ENCODE assay signal across 8 cellular contexts in genomic region chr9:122126340-122127333, GRCh38. TPM values are rescaled to one million over a fixed set of nuclear protein-coding genes. Genes with fewer than 3 reads are reported as not detected.
A peak's percentile ranks its signal among the peaks of the same experiment; 100 is the strongest.
DNase-seq lines count a peak whose midpoint lies in the region; ATAC-seq lines count a peak whose summit lies in the region.

No MANE protein-coding gene starts in this region.

- peaks cover 7% of the 10 kb centered on the region for H3K4me1 Mint-ChIP-seq in dendritic cell treated with granulocyte-macrophage colony-stimulating factor and Interleukin-4, amounts not matched to agents 40 ng/mL and 50 ng/mL, for 4 days (ENCODE audit: low read depth)

- peaks cover 60% of the 10 kb centered on the region for H3K27me3 Mint-ChIP-seq in dendritic cell treated with granulocyte-macrophage colony-stimulating factor and Interleukin-4, amounts not matched to agents 40 ng/mL and 50 ng/mL, for 4 days

- ATAC-seq in GM19397 (IDR thresholded peaks at IDR 0.05; ENCODE audit: unreplicated experiment): no peak

- intact Hi-C loops in dendritic cell treated with granulocyte-macrophage colony-stimulating factor and Interleukin-4, amounts not matched to agents 40 ng/mL and 50 ng/mL, for 4 days (cut with micrococcal nuclease): no loop called here

- H3K36me3 Mint-ChIP-seq in dendritic cell treated with granulocyte-macrophage colony-stimulating factor and Interleukin-4, amounts not matched to agents 40 ng/mL and 50 ng/mL, for 4 days (ENCODE audit: low read depth): no peaks in the 10 kb centered on the region

- peak; percentile 78 for DNase-seq in AG20443 (ENCODE audit: low spot score)
- peak; percentile 65 for DNase-seq in M059J (ENCODE audit: low read depth)
- DNase-seq in myocyte (ENCODE audit: low read depth): peak; percentile 30
- DNase-seq in NCI-H69 (lab: John Stamatoyannopoulos, UW): no peak
- no peak for DNase-seq in OCI-M1 (lab: John Stamatoyannopoulos, UW)
- no peak for DNase-seq in stimulated activated CD4-positive, alpha-beta T cell treated with anti-CD3 and anti-CD28 coated beads, Interleukin-1b, Interleukin-23, amount 100 ng/mL, for 48 hours

- peak overlapping the region; percentile 60 for H3K4me3 Mint-ChIP-seq in dendritic cell treated with granulocyte-macrophage colony-stimulating factor and Interleukin-4, amounts not matched to agents 40 ng/mL and 50 ng/mL, for 4 days

- no peak overlapping the region for H3K27ac Mint-ChIP-seq in dendritic cell treated with granulocyte-macrophage colony-stimulating factor and Interleukin-4, amounts not matched to agents 40 ng/mL and 50 ng/mL, for 4 days

- no peaks in the 10 kb centered on the region for H3K9me3 Mint-ChIP-seq in dendritic cell treated with granulocyte-macrophage colony-stimulating factor and Interleukin-4, amounts not matched to agents 40 ng/mL and 50 ng/mL, for 4 days

RNA-seq across cellular contexts. Expression of gene NDUFA8, which starts 32.9 kb away (rescaled TPM):
- total RNA-seq in M059J (2014; rRNA removed; shearing (Covaris generic)): 69.3 and 93.4 TPM in 2 replicates
- total RNA-seq in myocyte: 52.9 and 53.5 TPM in 2 replicates
- polyA plus RNA-seq in myocyte (2012): 120 TPM

RNA-seq across cellular contexts. Expression of gene MORN5, which starts 33.1 kb away (rescaled TPM):
- not detected in 2 replicates for total RNA-seq in M059J (2014; rRNA removed; shearing (Covaris generic))
- not detected in 2 replicates for total RNA-seq in myocyte
- polyA plus RNA-seq in myocyte (2012): 0.33 TPM

RNA-seq across cellular contexts. Expression of gene TTLL11, which starts 33.5 kb away (rescaled TPM):
- total RNA-seq in M059J (2014; rRNA removed; shearing (Covaris generic)): 3.9 and 4.7 TPM in 2 replicates
- 12.1 and 13.5 TPM in 2 replicates for total RNA-seq in myocyte
- 7.6 TPM for polyA plus RNA-seq in myocyte (2012)

Comparison
In these comparisons a context has a peak if more than half of its experiments do, and no peak if none do; other contexts are left out.
1. DNase-seq: peak in AG20443 (single experiment), M059J (single experiment) and myocyte (single experiment); none in NCI-H69 (single experiment), OCI-M1 (single experiment) and stimulated activated CD4-positive, alpha-beta T cell treated with anti-CD3 and anti-CD28 coated beads, Interleukin-1b, Interleukin-23, amount 100 ng/mL, for 48 hours (single experiment).